In the genomic region with DNA sequence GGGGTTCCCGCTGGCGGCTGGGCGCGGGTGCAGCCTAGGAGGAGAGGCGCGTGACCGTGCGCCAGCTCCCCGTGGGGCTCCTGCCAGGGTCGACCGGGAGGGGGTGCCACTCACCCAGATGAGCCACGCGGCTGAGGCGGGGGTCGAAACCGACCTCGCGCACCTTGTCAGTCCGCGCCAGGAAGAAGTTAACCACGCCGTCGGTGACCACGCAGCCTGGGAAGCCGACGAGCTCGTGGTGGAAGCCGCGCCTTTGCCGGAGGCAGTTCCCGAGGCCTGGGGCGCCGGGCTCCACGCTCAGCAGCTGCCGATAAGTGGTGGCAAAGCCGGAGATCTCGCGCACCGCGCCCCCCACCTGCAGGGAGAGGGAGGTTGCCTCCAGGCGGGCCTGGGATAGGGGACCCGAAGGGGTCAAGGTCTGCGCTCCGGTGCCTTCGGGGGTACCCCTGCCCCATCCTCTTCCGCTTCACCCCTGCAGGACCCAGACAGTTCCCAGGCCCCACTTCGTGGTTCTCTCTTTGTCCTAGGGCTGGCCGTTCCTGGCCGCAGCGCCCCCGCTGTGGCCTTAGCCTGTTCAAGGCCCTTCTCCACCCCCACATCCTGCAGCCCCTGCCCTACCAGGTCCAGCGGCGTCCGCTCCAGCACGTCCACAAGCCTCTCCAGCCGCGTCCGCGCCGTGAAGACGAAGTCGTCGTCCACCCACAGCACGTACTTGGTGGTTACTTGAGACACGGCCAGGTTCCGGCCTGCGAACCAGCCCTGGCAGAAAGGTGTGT, we compare ENCODE assay signal across 11 cellular contexts. TPM values are rescaled to one million over a fixed set of nuclear protein-coding genes. Genes with fewer than 3 reads are reported as not detected.
DNase-seq lines count a peak whose midpoint lies in the region; ATAC-seq, FAIRE-seq and TF ChIP-seq lines count a peak whose summit lies in the region.
"Had no signal": no experiment of that assay in that cellular context is flagged by ENCODE, and none has a peak within 500 bp of the region (broad histone marks: within the 10 kb centered on the region; RNA-seq: fewer than 3 reads in every experiment).

No MANE protein-coding gene starts in this region.

- H3K36me3 ChIP-seq in H1 (ENCODE audit: control insufficient read depth in 2 of 4, insufficient read depth in 4 of 4, low read length in 3 of 4) (no peaks in the 10 kb centered on the region; a peak in 1 of 8 replicates), neural progenitor cell (no peaks in the 10 kb centered on the region), esophagus squamous epithelium (no peaks in the 10 kb centered on the region), HAP-1 (replicated peaks) (peaks cover 12% of the 10 kb centered on the region)

- TF ChIP-seq CTCF in GM10248 (IDR thresholded peaks at IDR 0.05; ENCODE audit: control extremely low read depth, extremely low read depth, low read depth, missing control alignments) (peak; percentile 30), H1 (IDR thresholded peaks at IDR 0.05; ENCODE audit: control extremely low read depth in 1 of 3, insufficient read depth in 1 of 3, low read depth in 1 of 3, low read length in 3 of 3) (peak in 2 of 3 experiments; percentile 35 to 37; a peak in 3 of 4 replicates), neural progenitor cell (IDR thresholded peaks at IDR 0.05) (peak; percentile 33), esophagus squamous epithelium (IDR thresholded peaks at IDR 0.05) (no peak), Calu3 (IDR thresholded peaks at IDR 0.05; ENCODE audit: unreplicated experiment) (no peak)

- no peak overlapping the region for H2AFZ ChIP-seq in H1 (ENCODE audit: low read length)
- peak overlapping the region; percentile 65 for H2AFZ ChIP-seq in neural progenitor cell (replicated peaks)
- H2AFZ ChIP-seq: PC-9 had no signal

- no peak overlapping the region for H4K5ac ChIP-seq in H1 (ENCODE audit: insufficient read length, low read depth, low read length)

- peak overlapping the region; percentile 48 for H4K91ac ChIP-seq in H1 (replicated peaks; ENCODE audit: insufficient read length, low read length)

- no peaks in the 10 kb centered on the region for H3K9me3 ChIP-seq in T-helper 17 cell (ENCODE audit: control insufficient read depth, low read length, poor library complexity, severe bottlenecking)
- H3K9me3 ChIP-seq in H1 (ENCODE audit: insufficient read depth in 2 of 2, low read depth in 1 of 2, low read length in 1 of 2): no peaks in the 10 kb centered on the region
- no peaks in the 10 kb centered on the region for H3K9me3 ChIP-seq in neural progenitor cell (ENCODE audit: low read depth)
- no peaks in the 10 kb centered on the region for H3K9me3 ChIP-seq in esophagus squamous epithelium
- no peaks in the 10 kb centered on the region for H3K9me3 ChIP-seq in HAP-1

- peaks cover 17% of the 10 kb centered on the region for H3K4me1 Mint-ChIP-seq in T-helper 17 cell
- H3K4me1 Mint-ChIP-seq in neural progenitor cell: peaks cover 9% of the 10 kb centered on the region
- H3K4me1 Mint-ChIP-seq in Calu3 (ENCODE audit: low read depth, unreplicated experiment): peaks cover 13% of the 10 kb centered on the region

- peak overlapping the region; percentile 90; the same call in 1 of the 2 replicates for H2BK12ac ChIP-seq in H1 (ENCODE audit: low read depth, low read length)

- H3K27me3 ChIP-seq in H1 (replicated peaks in 1 of 4; ENCODE audit: control insufficient read depth in 3 of 4, extremely low read depth in 1 of 4, insufficient read depth in 3 of 4, low read length in 3 of 4) (peaks cover 92 to 100% (median 99%) of the 10 kb centered on the region in 4 experiments), neural progenitor cell (peaks cover 100% of the 10 kb centered on the region), esophagus squamous epithelium (peaks cover 13 to 100% (median 25%) of the 10 kb centered on the region in 4 donors), HAP-1 (ENCODE audit: low read depth) (no peaks in the 10 kb centered on the region)

- no peak for DNase-seq in GM10248 (ENCODE audit: extremely low spot score)
- no peak for DNase-seq in T-helper 17 cell
- peak in 1 of 2 experiments; percentile 73 for DNase-seq in H1 (ENCODE audit: low read depth in 1 of 2, low spot score in 2 of 2)
- peak; percentile 42 for DNase-seq in neural progenitor cell (ENCODE audit: low spot score)
- no peak for DNase-seq in esophagus squamous epithelium (lab: John Stamatoyannopoulos, UW)
- DNase-seq in HAP-1 (ENCODE audit: low spot score in 2 of 2): no peak
- no peak for DNase-seq in Calu3
- DNase-seq: EL, PC-9 had no signal

- FAIRE-seq in H1 (lab: Jason Lieb, UNC): no peak

- no peaks in the 10 kb centered on the region for H3K79me2 ChIP-seq in H1 (ENCODE audit: control insufficient read depth in 1 of 2, insufficient read depth in 2 of 2, low read length in 2 of 2)
- no peaks in the 10 kb centered on the region for H3K79me2 ChIP-seq in neural progenitor cell (ENCODE audit: low read depth)

- H3K9me3 Mint-ChIP-seq in neural progenitor cell (peaks cover 4% of the 10 kb centered on the region), Calu3 (ENCODE audit: low read depth, unreplicated experiment) (no peaks in the 10 kb centered on the region)
- H3K9me3 Mint-ChIP-seq: mesothelial cell of epicardium had no signal

- H3K14ac ChIP-seq in H1 (ENCODE audit: insufficient read length): no peak overlapping the region

- peak overlapping the region; percentile 80; the same call in 1 of the 2 replicates for H2BK20ac ChIP-seq in H1 (ENCODE audit: low read length)

- peaks cover 2 to 19% of the 10 kb centered on the region in 2 experiments for H4K20me1 ChIP-seq in H1 (replicated peaks in 1 of 2; ENCODE audit: control insufficient read depth in 1 of 2, insufficient read depth in 2 of 2, low read length in 2 of 2)
- peaks cover 25% of the 10 kb centered on the region for H4K20me1 ChIP-seq in neural progenitor cell (ENCODE audit: low read depth)

- H3K4me3 Mint-ChIP-seq in T-helper 17 cell (peak overlapping the region; percentile 57), neural progenitor cell (no peak overlapping the region), Calu3 (ENCODE audit: low read depth, unreplicated experiment) (no peak overlapping the region)
- H3K4me3 Mint-ChIP-seq: mesothelial cell of epicardium had no signal

- no peak overlapping the region for H3K27ac Mint-ChIP-seq in T-helper 17 cell
- no peak overlapping the region for H3K27ac Mint-ChIP-seq in neural progenitor cell
- H3K27ac Mint-ChIP-seq in Calu3 (ENCODE audit: unreplicated experiment): no peak overlapping the region
- H3K27ac Mint-ChIP-seq: mesothelial cell of epicardium had no signal

- no peak overlapping the region for H3K56ac ChIP-seq in H1 (replicated peaks; ENCODE audit: insufficient read length, low read depth, low read length)

- H3K79me1 ChIP-seq in H1 (ENCODE audit: low read depth, low read length): 0 out of 2 replicates have a peak, but pooled peaks cover 2% of the 10 kb centered on the region

- H3K27ac ChIP-seq in H1 (ENCODE audit: low read depth, low read length): no peak overlapping the region
- no peak overlapping the region for H3K27ac ChIP-seq in neural progenitor cell
- no peak overlapping the region for H3K27ac ChIP-seq in esophagus squamous epithelium
- H3K27ac ChIP-seq: PC-9 had no signal

- no peak overlapping the region for H3K4ac ChIP-seq in H1 (replicated peaks; ENCODE audit: insufficient read length, low read depth, low read length)

- peaks cover 6% of the 10 kb centered on the region; the same call in 1 of the 2 replicates for H3K23me2 ChIP-seq in H1 (ENCODE audit: low read depth, low read length)

- H2BK15ac ChIP-seq in H1 (ENCODE audit: low read length): peak overlapping the region; percentile 99; the same call in 1 of the 2 replicates

- H2AK5ac ChIP-seq in H1 (ENCODE audit: low read depth, low read length): no peak overlapping the region

- CTCF ChIA-PET in GM10248 (lab: Yijun Ruan, JAX): interaction anchor here (1.1 to 2.4 kb wide), 3 partner anchors 12 to 44 kb away, joined by 3 to 10 read pairs (median 8); no protein-coding TSS in a partner anchor
- CTCF ChIA-PET in H1 (lab: Charles Lee; ENCODE audit: partially characterized antibody): interaction anchor here (0.6 to 10.7 kb wide), 16 partner anchors 9 to 133 kb away, joined by 3 to 201 read pairs (median 4); a partner anchor contains a TSS
- CTCF ChIA-PET in Calu3 (lab: Charles Lee): interaction anchor here (0.7 kb wide), 1 partner anchor 412 kb away, joined by 3 read pairs; no protein-coding TSS in a partner anchor

- ATAC-seq in T-helper 17 cell (peak; percentile 67), GM18511 (IDR thresholded peaks at IDR 0.05; ENCODE audit: unreplicated experiment) (no peak)

- H3K36me3 Mint-ChIP-seq in T-helper 17 cell (ENCODE audit: low read depth): peaks cover 14% of the 10 kb centered on the region
- peaks cover 9% of the 10 kb centered on the region for H3K36me3 Mint-ChIP-seq in neural progenitor cell
- peaks cover 13% of the 10 kb centered on the region for H3K36me3 Mint-ChIP-seq in Calu3 (ENCODE audit: insufficient read depth, unreplicated experiment)

- no peak overlapping the region for H2BK120ac ChIP-seq in H1 (replicated peaks; ENCODE audit: low read depth, low read length)

- WGBS in H1 (ENCODE audit: extremely low coverage in 1 of 2, insufficient coverage in 1 of 2, insufficient read length in 1 of 2, insufficient replicate concordance in 2 of 2, low coverage in 1 of 2, low lambda C conversion rate in 2 of 2, missing lambda C conversion rate in 1 of 2), 2 experiments: 6% methylated on average over 41 of the region's 67 CpGs; no CpG with 5 or more reads in 1 of the 2 experiments
- WGBS in esophagus squamous epithelium, 2 donors: 20 to 39% methylated on average over 23 to 50 of the region's 67 CpGs

- no peak overlapping the region; the same call in 1 of the 2 replicates for H4K8ac ChIP-seq in H1 (ENCODE audit: extremely low read depth, insufficient read depth, low read length)

- no TSS peak for BruUV-seq in Calu3 (replicated peaks; lab: Mats Ljungman, UMichigan)

- POLR2A ChIA-PET in GM10248 (lab: Yijun Ruan, JAX) (no interaction called here), H1 (lab: Charles Lee; ENCODE audit: partially characterized antibody) (interaction anchor here (0.9 to 1.9 kb wide), 6 partner anchors 17 to 117 kb away, joined by 3 to 12 read pairs (median 4); a partner anchor contains a TSS)

- H3K4me3 ChIP-seq in H1 (ENCODE audit: extremely low read depth in 1 of 4, insufficient read depth in 2 of 4, low read depth in 3 of 4, low read length in 4 of 4) (peak overlapping the region; percentile 2 to 53 (median 32); a peak in 5 of 8 replicates), neural progenitor cell (peak overlapping the region; percentile 29), esophagus squamous epithelium (peak overlapping the region in 1 of 4 donors; percentile 34), HAP-1 (no peak overlapping the region)
- H3K4me3 ChIP-seq: PC-9 had no signal

- peak overlapping the region; percentile 66; the same call in 1 of the 2 replicates for H2BK5ac ChIP-seq in H1 (ENCODE audit: low read depth, low read length)

- intact Hi-C loops in esophagus squamous epithelium (cut with DNase I): no loop called here
- intact Hi-C loops in Calu3 (cut with micrococcal nuclease; ENCODE audit: unreplicated experiment): loop anchor here (10.0 kb wide), 1 partner anchor 173 kb away; a partner anchor contains a TSS

- TF ChIP-seq RAD21 in H1 (IDR thresholded peaks at IDR 0.05 in 1 of 2, conservative IDR thresholded peaks at IDR 0.05 in 1 of 2; ENCODE audit: low read depth in 2 of 2, low read length in 2 of 2): peak; percentile 36 to 41

- TF ChIP-seq EP300 in H1 (IDR thresholded peaks at IDR 0.05; ENCODE audit: borderline replicate concordance in 1 of 2, low read depth in 2 of 2, low read length in 2 of 2): no peak

- peaks cover 0 to 20% (median 16%) of the 10 kb centered on the region in 4 experiments; a peak in 6 of 7 replicates for H3K4me1 ChIP-seq in H1 (replicated peaks in 1 of 4; ENCODE audit: control insufficient read depth in 3 of 4, insufficient read depth in 4 of 4, low read length in 3 of 4)
- peaks cover 9% of the 10 kb centered on the region for H3K4me1 ChIP-seq in neural progenitor cell
- peaks cover 11 to 24% (median 11%) of the 10 kb centered on the region in 3 donors for H3K4me1 ChIP-seq in esophagus squamous epithelium
- H3K4me1 ChIP-seq in HAP-1: peaks cover 5% of the 10 kb centered on the region; the same call in 1 of the 2 replicates

- in situ Hi-C loops in HAP-1 (cut with MboI; ENCODE audit: low sequenced_read_pairs): no loop called here

- H3K27me3 Mint-ChIP-seq in T-helper 17 cell: peaks cover 92% of the 10 kb centered on the region
- H3K27me3 Mint-ChIP-seq in neural progenitor cell (ENCODE audit: insufficient read depth, low read depth): peaks cover 34% of the 10 kb centered on the region
- peaks cover 48% of the 10 kb centered on the region for H3K27me3 Mint-ChIP-seq in Calu3 (ENCODE audit: unreplicated experiment)

- H3K9ac ChIP-seq in H1 (replicated peaks in 1 of 4; ENCODE audit: extremely low read depth in 1 of 4, low read depth in 3 of 4, low read length in 3 of 4) (no peak overlapping the region), neural progenitor cell (no peak overlapping the region)

- no peak overlapping the region for H3K23ac ChIP-seq in H1 (ENCODE audit: insufficient read length)

- peaks cover 7% of the 10 kb centered on the region for H3F3A ChIP-seq in neural progenitor cell (ENCODE audit: low read depth)

- H3K4me2 ChIP-seq in H1 (ENCODE audit: insufficient read depth in 1 of 2, low read depth in 2 of 2, low read length in 2 of 2): peak overlapping the region; percentile 71 to 73
- peak overlapping the region; percentile 56 for H3K4me2 ChIP-seq in neural progenitor cell
- H3K4me2 ChIP-seq: PC-9 had no signal

- peak overlapping the region; percentile 32 for H3K18ac ChIP-seq in H1 (ENCODE audit: extremely low read depth, low read length)

- TF ChIP-seq POLR2A in H1 (IDR thresholded peaks at IDR 0.05; ENCODE audit: control extremely low read depth in 1 of 2, low read depth in 2 of 2, low read length in 2 of 2): no peak
- TF ChIP-seq POLR2A in esophagus squamous epithelium (IDR thresholded peaks at IDR 0.05): no peak

RNA-seq across cellular contexts. Expression of a gene that starts 5.3 kb away (rescaled TPM):
- total RNA-seq in T-helper 17 cell: not detected
- total RNA-seq in H1 (2021; fragmentation: NEBNext Ultra II Directional; extraction: Animal tissue kit (Norgen Biotek cat#: 25700)): 1.4 and 1.5 TPM in 2 replicates
- polyA plus RNA-seq in H1 (2011; rRNA removed): 2.2 and 2.3 TPM in 2 replicates
- polyA plus RNA-seq in H1 (2011; cell fraction: cytosol; rRNA removed): 1.6 TPM
- 4.8 TPM for polyA plus RNA-seq in H1 (2011; cell fraction: nucleus; rRNA removed)
- 0.95 to 1.6 TPM (median 1.3 TPM) in 4 replicates for polyA plus RNA-seq in H1 (2012, experiment 1 of 2)
- polyA plus RNA-seq in H1 (2012, experiment 2 of 2): 1.3 TPM
- 0.61 TPM for polyA plus RNA-seq in H1 (2013, experiment 1 of 2)
- polyA plus RNA-seq in H1 (2013, experiment 2 of 2): 0.74 TPM
- 1.0 and 1.7 TPM in 2 replicates for polyA minus RNA-seq in H1 (2011; rRNA and poly(A)+ RNA removed)
- polyA minus RNA-seq in H1 (2011; cell fraction: cytosol; rRNA and poly(A)+ RNA removed): 0.59 TPM
- 1.5 TPM for polyA minus RNA-seq in H1 (2011; cell fraction: nucleus; rRNA and poly(A)+ RNA removed)
- total RNA-seq in neural progenitor cell (ENCODE audit: low replicate concordance): 0.28 and 1.1 TPM in 2 replicates
- under 1 TPM; 0.18 to 0.56 (median 0.23) TPM for total RNA-seq in esophagus squamous epithelium
- 8.1 and 11.1 TPM in 2 replicates for total RNA-seq in Calu3 (2022)

RNA-seq across cellular contexts. Expression of a gene that starts 16.5 kb away (rescaled TPM):
- total RNA-seq in T-helper 17 cell: 1 to 10 TPM in 1 of 2 donors, under 1 TPM in 1; 0.37 to 1.2 TPM
- total RNA-seq in H1 (2021; fragmentation: NEBNext Ultra II Directional; extraction: Animal tissue kit (Norgen Biotek cat#: 25700)): 5.9 and 6.4 TPM in 2 replicates
- polyA plus RNA-seq in H1 (2011; rRNA removed): 8.6 and 8.8 TPM in 2 replicates
- 11.8 TPM for polyA plus RNA-seq in H1 (2011; cell fraction: cytosol; rRNA removed)
- 45.7 TPM for polyA plus RNA-seq in H1 (2011; cell fraction: nucleus; rRNA removed)
- polyA plus RNA-seq in H1 (2012, experiment 1 of 2): 11.8 to 18.3 TPM (median 17.0 TPM) in 4 replicates
- polyA plus RNA-seq in H1 (2012, experiment 2 of 2): 10.9 TPM
- 3.8 TPM for polyA plus RNA-seq in H1 (2013, experiment 1 of 2)
- 3.6 TPM for polyA plus RNA-seq in H1 (2013, experiment 2 of 2)
- 4.3 and 9.0 TPM in 2 replicates for polyA minus RNA-seq in H1 (2011; rRNA and poly(A)+ RNA removed)
- polyA minus RNA-seq in H1 (2011; cell fraction: cytosol; rRNA and poly(A)+ RNA removed): 3.4 TPM
- 7.1 TPM for polyA minus RNA-seq in H1 (2011; cell fraction: nucleus; rRNA and poly(A)+ RNA removed)
- total RNA-seq in neural progenitor cell (ENCODE audit: low replicate concordance): 17.3 and 27.3 TPM in 2 replicates
- total RNA-seq in esophagus squamous epithelium: 10 to 100 TPM in 1 of 4 donors, 1 to 10 TPM in 2, under 1 TPM in 1; 0.76 to 27.7 (median 6.2) TPM
- total RNA-seq in Calu3 (2022): 2.2 and 4.7 TPM in 2 replicates

RNA-seq across cellular contexts. Expression of a gene that starts 23.1 kb away (rescaled TPM):
- total RNA-seq in T-helper 17 cell (10 to 100 TPM; 24.4 to 32.8 TPM), neural progenitor cell (ENCODE audit: low replicate concordance) (56.4 and 67.9 TPM in 2 replicates), esophagus squamous epithelium (10 to 100 TPM in 1 of 4 donors, 1 to 10 TPM in 3; 1.6 to 16.6 (median 5.6) TPM), Calu3 (2022) (23.1 and 25.9 TPM in 2 replicates)
- total RNA-seq in H1 (2021; fragmentation: NEBNext Ultra II Directional; extraction: Animal tissue kit (Norgen Biotek cat#: 25700)): 41.8 and 43.4 TPM in 2 replicates
- 92.5 and 126 TPM in 2 replicates for polyA plus RNA-seq in H1 (2011; rRNA removed)
- polyA plus RNA-seq in H1 (2011; cell fraction: cytosol; rRNA removed): 92.5 TPM
- 373 TPM for polyA plus RNA-seq in H1 (2011; cell fraction: nucleus; rRNA removed)
- polyA plus RNA-seq in H1 (2012, experiment 1 of 2): 66.9 to 71.1 TPM (median 70.4 TPM) in 4 replicates
- polyA plus RNA-seq in H1 (2012, experiment 2 of 2): 45.9 TPM
- 41.7 TPM for polyA plus RNA-seq in H1 (2013, experiment 1 of 2)
- polyA plus RNA-seq in H1 (2013, experiment 2 of 2): 36.1 TPM
- polyA minus RNA-seq in H1 (2011; rRNA and poly(A)+ RNA removed): 27.3 and 38.8 TPM in 2 replicates
- polyA minus RNA-seq in H1 (2011; cell fraction: cytosol; rRNA and poly(A)+ RNA removed): 31.0 TPM
- polyA minus RNA-seq in H1 (2011; cell fraction: nucleus; rRNA and poly(A)+ RNA removed): 52.0 TPM

RNA-seq across cellular contexts. Expression of a gene that starts 36.7 kb away (rescaled TPM):
- 10 to 100 TPM; 28.9 to 32.2 TPM for total RNA-seq in T-helper 17 cell
- 21.4 and 27.1 TPM in 2 replicates for total RNA-seq in H1 (2021; fragmentation: NEBNext Ultra II Directional; extraction: Animal tissue kit (Norgen Biotek cat#: 25700))
- polyA plus RNA-seq in H1 (2011; rRNA removed): 21.0 and 25.0 TPM in 2 replicates
- polyA plus RNA-seq in H1 (2011; cell fraction: cytosol; rRNA removed): 21.8 TPM
- polyA plus RNA-seq in H1 (2011; cell fraction: nucleus; rRNA removed): 23.9 TPM
- 19.5 to 27.9 TPM (median 22.1 TPM) in 4 replicates for polyA plus RNA-seq in H1 (2012, experiment 1 of 2)
- polyA plus RNA-seq in H1 (2012, experiment 2 of 2): 16.5 TPM
- 14.6 TPM for polyA plus RNA-seq in H1 (2013, experiment 1 of 2)
- polyA plus RNA-seq in H1 (2013, experiment 2 of 2): 15.9 TPM
- polyA minus RNA-seq in H1 (2011; rRNA and poly(A)+ RNA removed): 25.6 and 27.0 TPM in 2 replicates
- 16.4 TPM for polyA minus RNA-seq in H1 (2011; cell fraction: cytosol; rRNA and poly(A)+ RNA removed)
- polyA minus RNA-seq in H1 (2011; cell fraction: nucleus; rRNA and poly(A)+ RNA removed): 11.0 TPM
- total RNA-seq in neural progenitor cell (ENCODE audit: low replicate concordance): 15.5 and 23.4 TPM in 2 replicates
- 10 to 100 TPM; 25.2 to 41.7 (median 33.1) TPM for total RNA-seq in esophagus squamous epithelium
- 66.3 and 80.3 TPM in 2 replicates for total RNA-seq in Calu3 (2022)

Comparison
In these comparisons a context has a peak if more than half of its experiments do, and no peak if none do; other contexts are left out.
1. CTCF ChIP-seq: peak in GM10248 (single experiment), H1 (2 of 3) and neural progenitor cell (single experiment); none in esophagus squamous epithelium (0 of 6) and Calu3 (single experiment).